Comparison of ENCODE assay signal across 1 cellular context in the genomic region with DNA sequence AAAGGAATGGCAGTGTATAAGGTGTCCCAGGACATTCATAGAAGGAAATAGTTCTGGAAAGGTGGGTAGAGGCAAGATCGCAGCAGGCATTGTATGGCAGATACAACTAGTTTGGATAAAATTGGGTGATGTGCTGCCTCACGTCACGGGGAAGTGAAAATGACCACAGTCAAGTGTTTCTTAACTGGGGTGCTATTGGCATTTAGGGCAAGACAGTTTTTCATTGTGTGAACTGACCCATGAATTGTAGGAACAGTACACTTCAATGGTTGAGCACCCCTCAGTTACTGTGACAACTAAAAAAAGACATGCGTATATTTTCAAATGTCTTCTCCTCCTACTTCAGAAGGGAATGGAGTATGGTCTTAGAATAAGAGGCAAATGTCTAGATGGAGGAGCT.
TF ChIP-seq lines count a peak whose summit lies in the region.

No MANE protein-coding gene starts in this region.

TF ChIP-seq in SK-N-SH, 30 proteins besides CTCF, POLR2A, EP300 and RAD21 (continued from another document):
- TF ChIP-seq, protein P1, sequence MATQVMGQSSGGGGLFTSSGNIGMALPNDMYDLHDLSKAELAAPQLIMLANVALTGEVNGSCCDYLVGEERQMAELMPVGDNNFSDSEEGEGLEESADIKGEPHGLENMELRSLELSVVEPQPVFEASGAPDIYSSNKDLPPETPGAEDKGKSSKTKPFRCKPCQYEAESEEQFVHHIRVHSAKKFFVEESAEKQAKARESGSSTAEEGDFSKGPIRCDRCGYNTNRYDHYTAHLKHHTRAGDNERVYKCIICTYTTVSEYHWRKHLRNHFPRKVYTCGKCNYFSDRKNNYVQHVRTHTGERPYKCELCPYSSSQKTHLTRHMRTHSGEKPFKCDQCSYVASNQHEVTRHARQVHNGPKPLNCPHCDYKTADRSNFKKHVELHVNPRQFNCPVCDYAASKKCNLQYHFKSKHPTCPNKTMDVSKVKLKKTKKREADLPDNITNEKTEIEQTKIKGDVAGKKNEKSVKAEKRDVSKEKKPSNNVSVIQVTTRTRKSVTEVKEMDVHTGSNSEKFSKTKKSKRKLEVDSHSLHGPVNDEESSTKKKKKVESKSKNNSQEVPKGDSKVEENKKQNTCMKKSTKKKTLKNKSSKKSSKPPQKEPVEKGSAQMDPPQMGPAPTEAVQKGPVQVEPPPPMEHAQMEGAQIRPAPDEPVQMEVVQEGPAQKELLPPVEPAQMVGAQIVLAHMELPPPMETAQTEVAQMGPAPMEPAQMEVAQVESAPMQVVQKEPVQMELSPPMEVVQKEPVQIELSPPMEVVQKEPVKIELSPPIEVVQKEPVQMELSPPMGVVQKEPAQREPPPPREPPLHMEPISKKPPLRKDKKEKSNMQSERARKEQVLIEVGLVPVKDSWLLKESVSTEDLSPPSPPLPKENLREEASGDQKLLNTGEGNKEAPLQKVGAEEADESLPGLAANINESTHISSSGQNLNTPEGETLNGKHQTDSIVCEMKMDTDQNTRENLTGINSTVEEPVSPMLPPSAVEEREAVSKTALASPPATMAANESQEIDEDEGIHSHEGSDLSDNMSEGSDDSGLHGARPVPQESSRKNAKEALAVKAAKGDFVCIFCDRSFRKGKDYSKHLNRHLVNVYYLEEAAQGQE (IDR thresholded peaks at IDR 0.05; ENCODE audit: low read depth, low read length): no peak
- TF ChIP-seq FOSL2 (IDR thresholded peaks at IDR 0.05; ENCODE audit: borderline replicate concordance, low read depth): no peak
- TF ChIP-seq EZH2phosphoT487 (IDR thresholded peaks at IDR 0.05; ENCODE audit: borderline replicate concordance, low read depth): no peak
- no peak for TF ChIP-seq TAF1 (IDR thresholded peaks at IDR 0.05; ENCODE audit: borderline replicate concordance, low read depth, low read length)
- TF ChIP-seq MXI1 (IDR thresholded peaks at IDR 0.05; ENCODE audit: low read depth, low read length): no peak
